In the genomic region with DNA sequence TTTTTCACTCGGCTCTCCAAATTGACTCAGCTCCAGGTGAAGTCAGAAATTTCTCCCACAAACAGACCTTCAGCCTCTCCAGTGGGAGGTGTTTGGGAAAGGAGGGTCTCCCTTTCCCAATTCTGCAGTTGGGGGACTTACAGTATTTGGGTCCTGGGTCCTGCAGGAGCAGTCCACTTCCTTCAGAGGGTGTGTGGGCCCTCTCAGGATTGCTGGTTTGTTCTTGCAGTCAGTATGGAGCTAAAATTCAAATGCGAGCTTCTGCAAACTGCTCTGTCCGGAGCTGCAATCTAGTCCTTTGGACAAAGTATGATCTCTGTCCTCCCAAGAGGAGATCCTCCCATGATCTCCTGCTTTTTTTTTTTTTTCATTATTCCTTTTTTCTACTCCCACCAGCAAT, we compare ENCODE assay signal across 19 cellular contexts.
"Had no signal": no experiment of that assay in that cellular context is flagged by ENCODE, and none has a peak within 500 bp of the region (broad histone marks: within the 10 kb centered on the region; RNA-seq: fewer than 3 reads in every experiment).

No MANE protein-coding gene starts in this region.

- H3K4me3 Mint-ChIP-seq: memory B cell; naive thymus-derived CD4-positive, alpha-beta T cell had no signal

- H3K27me3 ChIP-seq: dorsolateral prefrontal cortex, heart left ventricle, left lung, ovary, right atrium auricular region, stomach, transverse colon had no signal

- H3K27ac Mint-ChIP-seq: memory B cell had no signal

- H3K4me1 ChIP-seq: heart left ventricle, left lung, lower lobe of right lung, right atrium auricular region, stomach, transverse colon had no signal

- H3K27me3 Mint-ChIP-seq: memory B cell; naive thymus-derived CD4-positive, alpha-beta T cell had no signal

- H3K27ac ChIP-seq: dorsolateral prefrontal cortex, heart left ventricle, left lung, lower lobe of right lung, ovary, right atrium auricular region, stomach, thoracic aorta, transverse colon had no signal

- H3K9me3 ChIP-seq: lower lobe of right lung, ovary, thoracic aorta, transverse colon had no signal

- H3K4me3 ChIP-seq: dorsolateral prefrontal cortex, heart left ventricle, left lung, lower lobe of right lung, ovary, right atrium auricular region, stomach, thoracic aorta, transverse colon had no signal

- H3K36me3 ChIP-seq: heart left ventricle, left lung, lower lobe of right lung, ovary, right atrium auricular region, stomach, thoracic aorta, transverse colon had no signal

- DNase-seq: cortex of kidney; dorsolateral prefrontal cortex; effector CD8-positive, alpha-beta T cell; heart left ventricle; hypothalamus; immature natural killer cell; left lung; lower lobe of right lung; naive thymus-derived CD4-positive, alpha-beta T cell; ovary; small intestine; stimulated activated CD4-positive, alpha-beta T cell treated with anti-CD3 and anti-CD28 coated beads, Interleukin-12 subunit alpha, Interleukin-12 subunit beta, amount 100 ng/mL, for 4 hours; stimulated activated naive CD4-positive, alpha-beta T cell; stomach; transverse colon had no signal

- H3K4me1 Mint-ChIP-seq: memory B cell had no signal

- ATAC-seq: esophagus mucosa; heart left ventricle; left lung; lower lobe of right lung; naive thymus-derived CD4-positive, alpha-beta T cell had no signal

- H3K36me3 Mint-ChIP-seq: memory B cell had no signal
